In the genomic region with DNA sequence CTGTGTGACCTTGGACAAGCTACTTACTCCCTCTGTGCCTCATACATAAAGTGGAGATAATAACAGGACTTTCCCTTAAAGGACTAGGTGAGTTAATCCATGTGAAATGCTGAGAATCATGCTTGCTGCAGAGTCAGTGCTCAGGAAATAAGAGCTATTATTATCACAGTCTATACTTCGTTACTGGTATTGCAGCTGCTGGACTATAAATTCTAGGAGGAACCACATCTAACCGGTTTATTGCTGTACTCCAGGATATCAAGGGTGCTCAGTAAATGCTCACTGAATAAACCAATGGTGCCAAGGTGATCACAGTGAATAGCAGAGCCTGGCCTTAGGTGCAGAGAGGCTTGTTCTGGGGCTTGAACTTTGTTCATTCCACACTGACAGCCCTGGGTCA, we compare ENCODE assay signal across 1 cellular context.
TF ChIP-seq lines count a peak whose summit lies in the region.

No MANE protein-coding gene starts in this region.

TF ChIP-seq in HepG2, 621 proteins besides CTCF, POLR2A, EP300 and RAD21 (continued from another document):
- TF ChIP-seq, protein P1, sequence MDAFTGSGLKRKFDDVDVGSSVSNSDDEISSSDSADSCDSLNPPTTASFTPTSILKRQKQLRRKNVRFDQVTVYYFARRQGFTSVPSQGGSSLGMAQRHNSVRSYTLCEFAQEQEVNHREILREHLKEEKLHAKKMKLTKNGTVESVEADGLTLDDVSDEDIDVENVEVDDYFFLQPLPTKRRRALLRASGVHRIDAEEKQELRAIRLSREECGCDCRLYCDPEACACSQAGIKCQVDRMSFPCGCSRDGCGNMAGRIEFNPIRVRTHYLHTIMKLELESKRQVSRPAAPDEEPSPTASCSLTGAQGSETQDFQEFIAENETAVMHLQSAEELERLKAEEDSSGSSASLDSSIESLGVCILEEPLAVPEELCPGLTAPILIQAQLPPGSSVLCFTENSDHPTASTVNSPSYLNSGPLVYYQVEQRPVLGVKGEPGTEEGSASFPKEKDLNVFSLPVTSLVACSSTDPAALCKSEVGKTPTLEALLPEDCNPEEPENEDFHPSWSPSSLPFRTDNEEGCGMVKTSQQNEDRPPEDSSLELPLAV (CRISPR knock-in tag; conservative IDR thresholded peaks at IDR 0.05; ENCODE audit: low read depth), result no peak
- TF ChIP-seq, protein P2, sequence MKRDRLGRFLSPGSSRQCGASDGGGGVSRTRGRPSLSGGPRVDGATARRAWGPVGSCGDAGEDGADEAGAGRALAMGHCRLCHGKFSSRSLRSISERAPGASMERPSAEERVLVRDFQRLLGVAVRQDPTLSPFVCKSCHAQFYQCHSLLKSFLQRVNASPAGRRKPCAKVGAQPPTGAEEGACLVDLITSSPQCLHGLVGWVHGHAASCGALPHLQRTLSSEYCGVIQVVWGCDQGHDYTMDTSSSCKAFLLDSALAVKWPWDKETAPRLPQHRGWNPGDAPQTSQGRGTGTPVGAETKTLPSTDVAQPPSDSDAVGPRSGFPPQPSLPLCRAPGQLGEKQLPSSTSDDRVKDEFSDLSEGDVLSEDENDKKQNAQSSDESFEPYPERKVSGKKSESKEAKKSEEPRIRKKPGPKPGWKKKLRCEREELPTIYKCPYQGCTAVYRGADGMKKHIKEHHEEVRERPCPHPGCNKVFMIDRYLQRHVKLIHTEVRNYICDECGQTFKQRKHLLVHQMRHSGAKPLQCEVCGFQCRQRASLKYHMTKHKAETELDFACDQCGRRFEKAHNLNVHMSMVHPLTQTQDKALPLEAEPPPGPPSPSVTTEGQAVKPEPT (CRISPR knock-in tag; IDR thresholded peaks at IDR 0.05; ENCODE audit: low read depth), result no peak
- no peak for TF ChIP-seq ZNF263 (CRISPR knock-in tag; IDR thresholded peaks at IDR 0.05)
- TF ChIP-seq U2AF1 (optimal IDR thresholded peaks at IDR 0.05; ENCODE audit: low read depth, low read length), result no peak
- no peak for TF ChIP-seq ZSCAN21 (CRISPR knock-in tag; IDR thresholded peaks at IDR 0.05; ENCODE audit: borderline replicate concordance)
- TF ChIP-seq, protein P3, sequence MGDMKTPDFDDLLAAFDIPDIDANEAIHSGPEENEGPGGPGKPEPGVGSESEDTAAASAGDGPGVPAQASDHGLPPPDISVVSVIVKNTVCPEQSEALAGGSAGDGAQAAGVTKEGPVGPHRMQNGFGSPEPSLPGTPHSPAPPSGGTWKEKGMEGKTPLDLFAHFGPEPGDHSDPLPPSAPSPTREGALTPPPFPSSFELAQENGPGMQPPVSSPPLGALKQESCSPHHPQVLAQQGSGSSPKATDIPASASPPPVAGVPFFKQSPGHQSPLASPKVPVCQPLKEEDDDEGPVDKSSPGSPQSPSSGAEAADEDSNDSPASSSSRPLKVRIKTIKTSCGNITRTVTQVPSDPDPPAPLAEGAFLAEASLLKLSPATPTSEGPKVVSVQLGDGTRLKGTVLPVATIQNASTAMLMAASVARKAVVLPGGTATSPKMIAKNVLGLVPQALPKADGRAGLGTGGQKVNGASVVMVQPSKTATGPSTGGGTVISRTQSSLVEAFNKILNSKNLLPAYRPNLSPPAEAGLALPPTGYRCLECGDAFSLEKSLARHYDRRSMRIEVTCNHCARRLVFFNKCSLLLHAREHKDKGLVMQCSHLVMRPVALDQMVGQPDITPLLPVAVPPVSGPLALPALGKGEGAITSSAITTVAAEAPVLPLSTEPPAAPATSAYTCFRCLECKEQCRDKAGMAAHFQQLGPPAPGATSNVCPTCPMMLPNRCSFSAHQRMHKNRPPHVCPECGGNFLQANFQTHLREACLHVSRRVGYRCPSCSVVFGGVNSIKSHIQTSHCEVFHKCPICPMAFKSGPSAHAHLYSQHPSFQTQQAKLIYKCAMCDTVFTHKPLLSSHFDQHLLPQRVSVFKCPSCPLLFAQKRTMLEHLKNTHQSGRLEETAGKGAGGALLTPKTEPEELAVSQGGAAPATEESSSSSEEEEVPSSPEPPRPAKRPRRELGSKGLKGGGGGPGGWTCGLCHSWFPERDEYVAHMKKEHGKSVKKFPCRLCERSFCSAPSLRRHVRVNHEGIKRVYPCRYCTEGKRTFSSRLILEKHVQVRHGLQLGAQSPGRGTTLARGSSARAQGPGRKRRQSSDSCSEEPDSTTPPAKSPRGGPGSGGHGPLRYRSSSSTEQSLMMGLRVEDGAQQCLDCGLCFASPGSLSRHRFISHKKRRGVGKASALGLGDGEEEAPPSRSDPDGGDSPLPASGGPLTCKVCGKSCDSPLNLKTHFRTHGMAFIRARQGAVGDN (CRISPR knock-in tag; IDR thresholded peaks at IDR 0.05), result no peak
- TF ChIP-seq ZNF691 (CRISPR knock-in tag; IDR thresholded peaks at IDR 0.05; ENCODE audit: borderline replicate concordance, low read depth), result no peak
- TF ChIP-seq, protein P4, sequence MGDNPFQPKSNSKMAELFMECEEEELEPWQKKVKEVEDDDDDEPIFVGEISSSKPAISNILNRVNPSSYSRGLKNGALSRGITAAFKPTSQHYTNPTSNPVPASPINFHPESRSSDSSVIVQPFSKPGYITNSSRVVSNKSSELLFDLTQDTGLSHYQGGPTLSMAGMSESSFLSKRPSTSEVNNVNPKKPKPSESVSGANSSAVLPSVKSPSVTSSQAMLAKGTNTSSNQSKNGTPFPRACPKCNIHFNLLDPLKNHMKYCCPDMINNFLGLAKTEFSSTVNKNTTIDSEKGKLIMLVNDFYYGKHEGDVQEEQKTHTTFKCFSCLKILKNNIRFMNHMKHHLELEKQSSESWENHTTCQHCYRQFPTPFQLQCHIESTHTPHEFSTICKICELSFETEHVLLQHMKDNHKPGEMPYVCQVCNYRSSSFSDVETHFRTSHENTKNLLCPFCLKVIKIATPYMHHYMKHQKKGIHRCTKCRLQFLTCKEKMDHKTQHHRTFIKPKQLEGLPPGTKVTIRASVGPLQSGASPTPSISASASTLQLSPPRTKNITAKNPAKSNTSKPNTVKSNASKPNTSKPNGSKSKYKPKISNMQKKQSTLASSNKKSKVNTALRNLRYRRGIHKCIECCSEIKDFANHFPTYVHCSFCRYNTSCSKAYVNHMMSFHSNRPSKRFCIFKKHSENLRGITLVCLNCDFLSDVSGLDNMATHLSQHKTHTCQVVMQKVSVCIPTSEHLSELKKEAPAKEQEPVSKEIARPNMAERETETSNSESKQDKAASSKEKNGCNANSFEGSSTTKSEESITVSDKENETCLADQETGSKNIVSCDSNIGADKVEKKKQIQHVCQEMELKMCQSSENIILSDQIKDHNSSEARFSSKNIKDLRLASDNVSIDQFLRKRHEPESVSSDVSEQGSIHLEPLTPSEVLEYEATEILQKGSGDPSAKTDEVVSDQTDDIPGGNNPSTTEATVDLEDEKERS (CRISPR knock-in tag; IDR thresholded peaks at IDR 0.05), result no peak
- TF ChIP-seq ZNF33B (CRISPR knock-in tag; IDR thresholded peaks at IDR 0.05), result no peak
- TF ChIP-seq ZFP90 (CRISPR knock-in tag; IDR thresholded peaks at IDR 0.05; ENCODE audit: borderline replicate concordance), result no peak
- TF ChIP-seq TEAD2 (CRISPR knock-in tag; IDR thresholded peaks at IDR 0.05), result no peak
- TF ChIP-seq KMT2B (CRISPR knock-in tag; IDR thresholded peaks at IDR 0.05), result no peak
TF ChIP-seq in HepG2: peak in this region for 0.
